In the genomic region with DNA sequence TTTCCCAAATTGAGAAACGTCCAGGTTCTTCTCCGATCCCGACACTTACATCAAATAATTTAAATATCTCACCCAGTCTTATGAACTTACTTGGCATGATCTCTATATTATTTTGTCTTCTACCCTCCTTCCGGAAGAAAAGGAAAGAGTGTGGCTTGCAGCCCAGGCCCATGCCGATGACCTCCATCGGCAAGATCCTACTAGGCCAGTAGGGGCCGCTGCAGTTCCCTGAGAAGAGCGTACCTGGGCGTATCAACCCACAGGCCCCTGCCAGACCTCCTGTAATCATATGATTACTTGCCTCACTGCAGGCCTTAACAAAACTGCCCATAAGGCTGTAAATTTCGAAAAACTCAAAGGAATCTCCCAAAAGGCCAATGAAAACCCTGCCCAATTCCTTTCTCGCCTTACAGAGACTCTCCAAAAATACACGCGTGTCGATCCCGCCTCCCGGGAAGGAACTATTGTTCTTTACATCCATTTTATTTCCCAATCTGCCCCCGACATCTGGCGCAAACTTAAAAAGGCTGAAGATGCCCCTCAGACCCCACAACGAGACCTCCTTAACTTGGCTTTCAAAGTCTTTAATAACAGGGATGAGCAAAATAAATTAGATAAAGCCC, we compare ENCODE assay signal across 8 cellular contexts.
DNase-seq lines count a peak whose midpoint lies in the region; ATAC-seq and TF ChIP-seq lines count a peak whose summit lies in the region.

No MANE protein-coding gene starts in this region.

- H3K36me3 ChIP-seq in GM06990 (ENCODE audit: control insufficient read depth, insufficient read depth, low read length) = no peaks in the 10 kb centered on the region
- H3K36me3 ChIP-seq in muscle layer of duodenum (ENCODE audit: control insufficient read depth in 1 of 2, insufficient read depth in 2 of 2, low read length in 2 of 2) = peaks cover 0 to 5% of the 10 kb centered on the region in 2 donors

- no peak overlapping the region for H3K27ac ChIP-seq in muscle layer of duodenum (ENCODE audit: low read length)

- TF ChIP-seq CTCF in GM06990 (IDR thresholded peaks at IDR 0.05; ENCODE audit: insufficient read depth, low read length, poor library complexity, severe bottlenecking) = peak; percentile 92
- peak; percentile 90 for TF ChIP-seq CTCF in epithelial cell of esophagus (IDR thresholded peaks at IDR 0.05; ENCODE audit: insufficient read depth, low read depth, low read length, missing control alignments)

- H3K4me3 ChIP-seq in GM06990 (replicated peaks; ENCODE audit: low read depth, low read length) = no peak overlapping the region
- no peak overlapping the region for H3K4me3 ChIP-seq in epithelial cell of esophagus (ENCODE audit: low read length)
- H3K4me3 ChIP-seq in muscle layer of duodenum (ENCODE audit: low read depth in 1 of 2, low read length in 2 of 2) = peak overlapping the region; percentile 21 to 37

- H3K4me1 ChIP-seq in muscle layer of duodenum (ENCODE audit: control insufficient read depth in 1 of 2, insufficient read depth in 2 of 2, low read length in 2 of 2) = no peaks in the 10 kb centered on the region

- ATAC-seq in HG03342 (IDR thresholded peaks at IDR 0.05; ENCODE audit: unreplicated experiment) = peak; percentile 66
- no peak for ATAC-seq in HG03571 (IDR thresholded peaks at IDR 0.05; ENCODE audit: unreplicated experiment)

- DNase-seq in GM06990 (ENCODE audit: extremely low read depth, insufficient read length) (no peak), NCI-H82 treated with DMSO at 0.1 percent for 48 hours (lab: John Stamatoyannopoulos, UW; ENCODE audit: unreplicated experiment) (peak; percentile 70), epithelial cell of esophagus (ENCODE audit: low read depth) (peak; percentile 87)
- peak; percentile 25 for DNase-seq in activated CD8-positive, alpha-beta memory T cell treated with anti-CD3 and anti-CD28 coated beads, Interleukin-2, amount 50 U/mL, for 1 hour (ENCODE audit: extremely low read depth)
- DNase-seq in stimulated activated CD8-positive, alpha-beta memory T cell treated with anti-CD3 and anti-CD28 coated beads, Interleukin-4, amount 100 ng/mL, for 24 hours (ENCODE audit: low read depth) = peak; percentile 63

- H3K9me3 ChIP-seq in muscle layer of duodenum (ENCODE audit: control insufficient read depth in 1 of 2, low read length in 2 of 2) = no peaks in the 10 kb centered on the region

- peaks cover 1% of the 10 kb centered on the region; the same call in 1 of the 2 replicates for H3K27me3 ChIP-seq in GM06990 (replicated peaks; ENCODE audit: control insufficient read depth, insufficient read depth, low read length)
- H3K27me3 ChIP-seq in muscle layer of duodenum (ENCODE audit: low read depth, low read length) = no peaks in the 10 kb centered on the region

Comparison
In these comparisons a context has a peak if more than half of its experiments do, and no peak if none do; other contexts are left out.
1. H3K4me3 ChIP-seq: peak in muscle layer of duodenum (2 of 2); none in GM06990 (single experiment) and epithelial cell of esophagus (single experiment).